8 cellular contexts compared by ENCODE assay signal in the genomic region with DNA sequence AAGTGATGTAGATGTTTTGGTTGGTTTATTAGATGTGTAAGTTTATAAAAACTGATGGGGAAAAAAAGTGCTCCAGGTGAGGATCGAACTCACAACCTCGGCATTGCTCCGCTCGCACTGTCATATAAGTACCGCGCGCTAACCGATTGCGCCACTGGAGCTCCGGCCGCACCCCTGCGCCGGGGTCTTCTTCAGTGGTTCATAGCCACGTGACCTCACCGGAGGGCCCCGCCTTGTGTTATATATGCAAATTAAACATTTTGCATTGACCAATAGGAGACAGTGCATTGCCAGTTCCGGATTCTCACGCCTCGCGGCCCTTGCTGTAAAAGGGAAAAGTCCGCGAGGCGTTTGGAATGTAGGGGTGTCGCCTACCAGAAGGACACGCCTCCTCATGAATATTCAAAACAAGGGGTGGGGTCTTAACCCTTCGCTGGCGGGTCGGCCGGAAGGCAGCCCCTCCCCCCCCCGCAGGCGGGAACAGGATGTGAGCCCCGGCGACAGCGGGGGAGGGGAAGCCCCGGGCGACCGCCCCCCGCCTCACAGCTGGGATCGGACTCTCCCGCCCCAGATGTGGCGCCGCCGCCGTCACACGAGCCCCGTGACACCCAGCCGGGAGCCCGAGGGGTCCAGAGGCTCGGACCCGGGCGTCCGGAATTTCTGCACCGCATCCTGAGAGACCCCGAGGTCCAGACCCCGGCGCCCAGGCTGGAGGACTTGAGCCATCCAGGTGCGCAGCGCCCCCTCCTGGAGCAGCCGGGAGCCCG. TPM values are rescaled to one million over a fixed set of nuclear protein-coding genes. Genes with fewer than 3 reads are reported as not detected.
DNase-seq lines count a peak whose midpoint lies in the region; ATAC-seq and TF ChIP-seq lines count a peak whose summit lies in the region.

A gene with protein sequence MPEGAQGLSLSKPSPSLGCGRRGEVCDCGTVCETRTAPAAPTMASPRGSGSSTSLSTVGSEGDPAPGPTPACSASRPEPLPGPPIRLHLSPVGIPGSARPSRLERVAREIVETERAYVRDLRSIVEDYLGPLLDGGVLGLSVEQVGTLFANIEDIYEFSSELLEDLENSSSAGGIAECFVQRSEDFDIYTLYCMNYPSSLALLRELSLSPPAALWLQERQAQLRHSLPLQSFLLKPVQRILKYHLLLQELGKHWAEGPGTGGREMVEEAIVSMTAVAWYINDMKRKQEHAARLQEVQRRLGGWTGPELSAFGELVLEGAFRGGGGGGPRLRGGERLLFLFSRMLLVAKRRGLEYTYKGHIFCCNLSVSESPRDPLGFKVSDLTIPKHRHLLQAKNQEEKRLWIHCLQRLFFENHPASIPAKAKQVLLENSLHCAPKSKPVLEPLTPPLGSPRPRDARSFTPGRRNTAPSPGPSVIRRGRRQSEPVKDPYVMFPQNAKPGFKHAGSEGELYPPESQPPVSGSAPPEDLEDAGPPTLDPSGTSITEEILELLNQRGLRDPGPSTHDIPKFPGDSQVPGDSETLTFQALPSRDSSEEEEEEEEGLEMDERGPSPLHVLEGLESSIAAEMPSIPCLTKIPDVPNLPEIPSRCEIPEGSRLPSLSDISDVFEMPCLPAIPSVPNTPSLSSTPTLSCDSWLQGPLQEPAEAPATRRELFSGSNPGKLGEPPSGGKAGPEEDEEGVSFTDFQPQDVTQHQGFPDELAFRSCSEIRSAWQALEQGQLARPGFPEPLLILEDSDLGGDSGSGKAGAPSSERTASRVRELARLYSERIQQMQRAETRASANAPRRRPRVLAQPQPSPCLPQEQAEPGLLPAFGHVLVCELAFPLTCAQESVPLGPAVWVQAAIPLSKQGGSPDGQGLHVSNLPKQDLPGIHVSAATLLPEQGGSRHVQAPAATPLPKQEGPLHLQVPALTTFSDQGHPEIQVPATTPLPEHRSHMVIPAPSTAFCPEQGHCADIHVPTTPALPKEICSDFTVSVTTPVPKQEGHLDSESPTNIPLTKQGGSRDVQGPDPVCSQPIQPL (N-terminal part only) (plus strand): TSS at position 570 of the 767 bp plus-strand sequence. CDS start 1,418 bp downstream, outside the sequence.

- H3K79me2 ChIP-seq in mesendoderm (ENCODE audit: control insufficient read depth, insufficient read depth, low read length), result peaks cover 47% of the 10 kb centered on the region

- H3K36me3 Mint-ChIP-seq in Calu3 (ENCODE audit: insufficient read depth, unreplicated experiment), result peaks cover 71% of the 10 kb centered on the region
- H3K36me3 Mint-ChIP-seq in activated CD8-positive, alpha-beta memory T cell treated with anti-CD3 and anti-CD28 coated beads, Interleukin-2, amount 10 ng/mL, durations not matched to agents 7 days and 5 days, result peaks cover 28% of the 10 kb centered on the region

- ATAC-seq in GM21381 (IDR thresholded peaks at IDR 0.05; ENCODE audit: unreplicated experiment), result peak; percentile 46
- peak; percentile 66 for ATAC-seq in activated CD8-positive, alpha-beta memory T cell treated with anti-CD3 and anti-CD28 coated beads, Interleukin-2, amount 10 ng/mL, durations not matched to agents 7 days and 5 days

- H3K9me3 ChIP-seq in HUES48 (ENCODE audit: control insufficient read depth, insufficient read depth, low read length) (no peaks in the 10 kb centered on the region), NT2/D1 (ENCODE audit: insufficient read depth, low read length) (no peaks in the 10 kb centered on the region), endocrine pancreas (ENCODE audit: control insufficient read depth, low read length) (no peaks in the 10 kb centered on the region)

- H3K36me3 ChIP-seq in HUES48 (ENCODE audit: control insufficient read depth, insufficient read depth, low read length) (peaks cover 27% of the 10 kb centered on the region), NT2/D1 (ENCODE audit: insufficient read depth, insufficient read length, low read length) (peaks cover 36% of the 10 kb centered on the region), endocrine pancreas (ENCODE audit: control insufficient read depth, insufficient read depth, low read length) (peaks cover 3% of the 10 kb centered on the region), mesendoderm (ENCODE audit: control insufficient read depth, insufficient read depth, low read length) (no peaks in the 10 kb centered on the region)

- peak within 1 kb of the TSS; percentile 96 for H2BK5ac ChIP-seq in mesendoderm (ENCODE audit: low read length)

- H3K4me1 Mint-ChIP-seq in Calu3 (ENCODE audit: low read depth, unreplicated experiment), result peaks cover 45% of the 10 kb centered on the region
- peaks cover 41% of the 10 kb centered on the region for H3K4me1 Mint-ChIP-seq in activated CD8-positive, alpha-beta memory T cell treated with anti-CD3 and anti-CD28 coated beads, Interleukin-2, amount 10 ng/mL, durations not matched to agents 7 days and 5 days

- peak within 1 kb of the TSS; percentile 98 for H3K4me3 ChIP-seq in HUES48 (ENCODE audit: low read depth, low read length)
- H3K4me3 ChIP-seq in NT2/D1 (ENCODE audit: insufficient read length, low read depth), result peak within 1 kb of the TSS; percentile 88
- peak within 1 kb of the TSS; percentile 64 for H3K4me3 ChIP-seq in endocrine pancreas (ENCODE audit: control insufficient read depth, insufficient read depth, low read length)
- H3K4me3 ChIP-seq in mesendoderm (ENCODE audit: low read length), result peak within 1 kb of the TSS; percentile 84

- DNase-seq in Calu3 (peak; percentile 99), NT2/D1 (ENCODE audit: low read depth, low spot score) (peak; percentile 97), mesendoderm (peak; percentile 100)
- peak; percentile 98 for DNase-seq in activated CD8-positive, alpha-beta memory T cell treated with anti-CD3 and anti-CD28 coated beads, Interleukin-2, amount 10 ng/mL, durations not matched to agents 7 days and 5 days
- peak; percentile 94 for DNase-seq in stimulated activated CD8-positive, alpha-beta memory T cell treated with anti-CD3 and anti-CD28 coated beads, Interleukin-15, amount 100 ng/mL, for 1 hour (ENCODE audit: low read depth)

- intact Hi-C loops in Calu3 (cut with micrococcal nuclease; ENCODE audit: unreplicated experiment), result loop anchor here (2.0 to 5.0 kb wide), 2 partner anchors 19 to 290 kb away; no protein-coding TSS in a partner anchor

- H4K5ac ChIP-seq in mesendoderm (ENCODE audit: low read length), result no peak within 1 kb of the TSS

- H3K18ac ChIP-seq in mesendoderm (ENCODE audit: low read length), result peak within 1 kb of the TSS; percentile 98

- H3K79me1 ChIP-seq in mesendoderm (ENCODE audit: low read length), result peaks cover 20% of the 10 kb centered on the region

- peak within 1 kb of the TSS; percentile 92 for H3K9ac ChIP-seq in HUES48 (ENCODE audit: low read depth, low read length)
- peak within 1 kb of the TSS; percentile 87 for H3K9ac ChIP-seq in NT2/D1 (ENCODE audit: insufficient read length, low read depth)
- H3K9ac ChIP-seq in endocrine pancreas (ENCODE audit: control insufficient read depth, insufficient read depth, low read length), result peak within 1 kb of the TSS; percentile 69
- H3K9ac ChIP-seq in mesendoderm (ENCODE audit: low read length), result peak within 1 kb of the TSS; percentile 98

- no peaks in the 10 kb centered on the region for H3K27me3 Mint-ChIP-seq in Calu3 (ENCODE audit: unreplicated experiment)
- H3K27me3 Mint-ChIP-seq in activated CD8-positive, alpha-beta memory T cell treated with anti-CD3 and anti-CD28 coated beads, Interleukin-2, amount 10 ng/mL, durations not matched to agents 7 days and 5 days, result no peaks in the 10 kb centered on the region

- H3K56ac ChIP-seq in mesendoderm (ENCODE audit: low read length), result peak within 1 kb of the TSS; percentile 86

- peak within 1 kb of the TSS; percentile 29 for H3K23ac ChIP-seq in mesendoderm (ENCODE audit: low read length)

- H3K4me1 ChIP-seq in HUES48 (ENCODE audit: control insufficient read depth, insufficient read depth, low read length) (peaks cover 31% of the 10 kb centered on the region), NT2/D1 (ENCODE audit: insufficient read depth, insufficient read length) (peaks cover 20% of the 10 kb centered on the region), endocrine pancreas (ENCODE audit: control insufficient read depth, insufficient read depth, low read length) (no peaks in the 10 kb centered on the region), mesendoderm (ENCODE audit: control insufficient read depth, low read depth, low read length) (peaks cover 16% of the 10 kb centered on the region)

- H2BK120ac ChIP-seq in mesendoderm (ENCODE audit: low read depth, low read length), result peak within 1 kb of the TSS; percentile 73

- H3K27me3 ChIP-seq in HUES48 (ENCODE audit: control insufficient read depth, insufficient read depth, low read length) (no peaks in the 10 kb centered on the region), NT2/D1 (ENCODE audit: insufficient read depth, insufficient read length) (no peaks in the 10 kb centered on the region), endocrine pancreas (ENCODE audit: control insufficient read depth, insufficient read depth, low read length) (no peaks in the 10 kb centered on the region), mesendoderm (ENCODE audit: insufficient read depth, low read length, poor library complexity) (no peaks in the 10 kb centered on the region)

- H3K27ac ChIP-seq in HUES48 (ENCODE audit: low read depth, low read length) (peak within 1 kb of the TSS; percentile 98), mesendoderm (ENCODE audit: low read depth, low read length) (peak within 1 kb of the TSS; percentile 88)

- CTCF ChIA-PET in Calu3 (lab: Charles Lee), result interaction anchor here (0.7 to 2.3 kb wide), 3 partner anchors 9 to 15 kb away, joined by 3 to 52 read pairs (median 10); no protein-coding TSS in a partner anchor
- CTCF ChIA-PET in activated CD8-positive, alpha-beta memory T cell treated with anti-CD3 and anti-CD28 coated beads, Interleukin-2, amount 10 ng/mL, durations not matched to agents 7 days and 5 days (lab: Charles Lee), result interaction anchor here (0.5 to 2.3 kb wide), 23 partner anchors 9 to 302 kb away, joined by 3 to 152 read pairs (median 5); a partner anchor contains a TSS

- H3K4ac ChIP-seq in mesendoderm (ENCODE audit: low read depth, low read length), result peak within 1 kb of the TSS; percentile 98

- peak within 1 kb of the TSS; percentile 94 for H3K27ac Mint-ChIP-seq in Calu3 (ENCODE audit: unreplicated experiment)
- H3K27ac Mint-ChIP-seq in activated CD8-positive, alpha-beta memory T cell treated with anti-CD3 and anti-CD28 coated beads, Interleukin-2, amount 10 ng/mL, durations not matched to agents 7 days and 5 days, result peak within 1 kb of the TSS; percentile 87

- no TSS peak for BruUV-seq in Calu3 (replicated peaks; lab: Mats Ljungman, UMichigan)

- H2BK15ac ChIP-seq in mesendoderm (replicated peaks; ENCODE audit: low read depth), result no peak within 1 kb of the TSS

- peak within 1 kb of the TSS; percentile 77 for H3K4me3 Mint-ChIP-seq in Calu3 (ENCODE audit: low read depth, unreplicated experiment)
- peak within 1 kb of the TSS; percentile 84 for H3K4me3 Mint-ChIP-seq in activated CD8-positive, alpha-beta memory T cell treated with anti-CD3 and anti-CD28 coated beads, Interleukin-2, amount 10 ng/mL, durations not matched to agents 7 days and 5 days

- H3K9me3 Mint-ChIP-seq in Calu3 (ENCODE audit: low read depth, unreplicated experiment), result no peaks in the 10 kb centered on the region
- H3K9me3 Mint-ChIP-seq in activated CD8-positive, alpha-beta memory T cell treated with anti-CD3 and anti-CD28 coated beads, Interleukin-2, amount 10 ng/mL, durations not matched to agents 7 days and 5 days (ENCODE audit: low read depth), result no peaks in the 10 kb centered on the region

- peak; percentile 93 for TF ChIP-seq CTCF in Calu3 (IDR thresholded peaks at IDR 0.05; ENCODE audit: unreplicated experiment)

- H3K4me2 ChIP-seq in mesendoderm (ENCODE audit: low read length), result peak within 1 kb of the TSS; percentile 70

- peak within 1 kb of the TSS; percentile 78 for H4K8ac ChIP-seq in mesendoderm (ENCODE audit: low read depth, low read length)

- no CpG with 5 or more reads among the region's 60 CpGs for WGBS in mesendoderm (ENCODE audit: extremely low coverage, insufficient coverage, low lambda C conversion rate)

- H2AK5ac ChIP-seq in mesendoderm (ENCODE audit: low read length), result peak within 1 kb of the TSS; percentile 66

RNA-seq across cellular contexts. Expression of the gene that starts here (rescaled TPM):
- 64.1 and 65.3 TPM in 2 replicates for total RNA-seq in Calu3 (2022)
- total RNA-seq in activated CD8-positive, alpha-beta memory T cell treated with anti-CD3 and anti-CD28 coated beads, Interleukin-2, amount 10 ng/mL, durations not matched to agents 7 days and 5 days, result 10 to 100 TPM; 57.9 to 73.9 TPM
- 52.8 TPM for polyA plus RNA-seq in mesendoderm (2013, experiment 1 of 2)
- 49.8 TPM for polyA plus RNA-seq in mesendoderm (2013, experiment 2 of 2)

Comparison
In these comparisons a context has a peak if more than half of its experiments do, and no peak if none do; other contexts are left out.
1. Peak in every context shown above with its lines: DNase-seq, ATAC-seq, H3K4me3 ChIP-seq and H3K27ac ChIP-seq.